In the genomic region with DNA sequence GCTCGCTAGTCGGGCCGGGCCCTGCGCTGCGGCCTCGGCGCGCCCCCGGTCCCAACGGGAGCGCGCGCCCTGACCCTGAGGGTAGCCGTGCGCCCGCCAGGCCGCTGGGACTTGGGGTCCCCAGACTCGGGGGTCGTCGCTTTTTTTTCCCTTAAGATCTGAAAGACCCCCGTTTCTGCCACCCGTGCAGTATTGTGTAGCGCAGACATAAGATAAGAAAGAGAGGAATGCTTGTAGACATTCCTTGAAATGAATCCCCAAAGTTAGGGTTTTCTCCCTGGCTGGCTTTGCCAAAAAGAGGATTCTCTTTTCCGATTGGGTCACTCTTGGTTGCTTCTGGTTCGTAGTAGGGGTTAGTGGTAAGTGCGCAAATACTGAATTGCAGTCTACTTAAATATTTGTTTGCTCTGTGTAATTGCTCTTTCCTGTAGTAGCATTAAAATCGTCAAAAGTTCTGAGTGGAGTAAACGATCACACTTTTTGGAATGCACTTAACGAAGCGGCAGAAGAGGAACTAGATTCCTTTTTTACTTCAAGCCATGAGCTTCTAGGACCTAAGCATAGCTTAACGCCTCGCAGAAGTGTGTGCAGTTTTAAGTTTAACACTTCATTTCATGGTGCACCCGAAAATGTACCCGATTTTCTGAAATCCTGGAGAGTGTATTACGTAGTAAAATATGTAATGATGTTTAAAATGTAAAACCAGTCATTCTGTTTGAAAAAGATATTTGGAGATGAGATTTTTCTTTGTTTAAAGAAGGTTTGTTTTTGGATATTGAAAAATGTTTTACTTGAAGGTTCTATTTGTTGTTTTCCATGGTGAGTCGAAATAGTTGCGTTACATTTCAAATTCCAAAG, we compare ENCODE assay signal across 8 cellular contexts. TPM values are rescaled to one million over a fixed set of nuclear protein-coding genes. Genes with fewer than 3 reads are reported as not detected.
A peak's percentile ranks its signal among the peaks of the same experiment; 100 is the strongest.
DNase-seq lines count a peak whose midpoint lies in the region; ATAC-seq, FAIRE-seq and TF ChIP-seq lines count a peak whose summit lies in the region.

No MANE protein-coding gene starts in this region.

- H3K9me3 ChIP-seq in HepG2 (ENCODE audit: low read length) (no peaks in the 10 kb centered on the region), thymus (ENCODE audit: control insufficient read depth) (no peaks in the 10 kb centered on the region)

- TF ChIP-seq RAD21 in HepG2 (CRISPR knock-in tag; IDR thresholded peaks at IDR 0.05) = no peak

- no peaks in the 10 kb centered on the region for H3K27me3 ChIP-seq in brain microvascular endothelial cell (replicated peaks)
- H3K27me3 ChIP-seq in HepG2 (ENCODE audit: control insufficient read depth in 1 of 2, insufficient read depth in 2 of 2, low read length in 2 of 2) = no peaks in the 10 kb centered on the region
- no peaks in the 10 kb centered on the region for H3K27me3 ChIP-seq in thymus (ENCODE audit: control insufficient read depth, insufficient read depth)

- peak overlapping the region; percentile 73 for H3K4me3 ChIP-seq in brain microvascular endothelial cell (ENCODE audit: low read depth, low read length)
- H3K4me3 ChIP-seq in HepG2 (replicated peaks in 1 of 3; ENCODE audit: insufficient read depth in 1 of 3, low read depth in 2 of 3, low read length in 3 of 3) = peak overlapping the region; percentile 84 to 89 (median 88)
- peak overlapping the region; percentile 92 for H3K4me3 ChIP-seq in thymus (ENCODE audit: low read length)

- H3K27ac ChIP-seq in brain microvascular endothelial cell = peak overlapping the region; percentile 73
- H3K27ac ChIP-seq in HepG2 (ENCODE audit: extremely low read length, insufficient read depth, low read length) = peak overlapping the region; percentile 98
- H3K27ac ChIP-seq in thymus (ENCODE audit: low read depth) = peak overlapping the region; percentile 95

- H3K4me2 ChIP-seq in HepG2 (ENCODE audit: low read depth, low read length) = peak overlapping the region; percentile 78

- POLR2A ChIA-PET in HepG2 (lab: Yijun Ruan, JAX) = interaction anchor here (1.4 to 1.8 kb wide), 3 partner anchors 8 to 241 kb away, joined by 3 to 7 read pairs (median 5); no protein-coding TSS in a partner anchor

- H3K4me1 ChIP-seq in HepG2 (ENCODE audit: insufficient read depth, low read length) (peaks cover 62% of the 10 kb centered on the region), thymus (ENCODE audit: control insufficient read depth, insufficient read depth, low read length) (peaks cover 15% of the 10 kb centered on the region)

- FAIRE-seq in HepG2 (lab: Jason Lieb, UNC) = peak; percentile 28

- no peak overlapping the region for H2AFZ ChIP-seq in HepG2 (ENCODE audit: low read length)

- in situ Hi-C loops in brain microvascular endothelial cell (cut with HindIII; ENCODE audit: low pct_ligation_motif_present, low sequenced_read_pairs) = no loop called here
- in situ Hi-C loops in HepG2 (cut with HindIII; ENCODE audit: extremely low pct_ligation_motif_present, low pct_unique_long_range_greater_than_20kb) = loop anchor here (5.0 kb wide), 1 partner anchor 47 kb away; no protein-coding TSS in a partner anchor

- peaks cover 32% of the 10 kb centered on the region for H4K20me1 ChIP-seq in HepG2 (ENCODE audit: insufficient read depth, low read length)

- H3K36me3 ChIP-seq in brain microvascular endothelial cell (replicated peaks) (no peaks in the 10 kb centered on the region), HepG2 (replicated peaks in 1 of 2; ENCODE audit: control insufficient read depth in 1 of 2, insufficient read depth in 2 of 2, low read length in 2 of 2) (no peaks in the 10 kb centered on the region), thymus (ENCODE audit: control insufficient read depth, insufficient read depth) (no peaks in the 10 kb centered on the region)

- TSS peak; percentile 47 for BruUV-seq in HepG2 (replicated peaks; lab: Mats Ljungman, UMichigan)

- H3K9ac ChIP-seq in HepG2 (ENCODE audit: insufficient read depth, low read depth, low read length) = peak overlapping the region; percentile 99

- ATAC-seq in HG02571 (IDR thresholded peaks at IDR 0.05; ENCODE audit: unreplicated experiment) = peak; percentile 22
- ATAC-seq in HepG2 = peak; percentile 12

- intact Hi-C loops in HepG2 (cut with micrococcal nuclease; ENCODE audit: unreplicated experiment) = loop anchor here (2.0 to 10.0 kb wide), 3 partner anchors 21 to 265 kb away; no protein-coding TSS in a partner anchor

- no peak for TF ChIP-seq POLR2A in HepG2 (IDR thresholded peaks at IDR 0.05; ENCODE audit: insufficient read depth in 1 of 2, low read depth in 2 of 2, low read length in 2 of 2)

- TF ChIP-seq EP300 in HepG2 (IDR thresholded peaks at IDR 0.05; ENCODE audit: low read depth in 2 of 2, low read length in 2 of 2) (no peak), HepG2 (CRISPR knock-in tag; IDR thresholded peaks at IDR 0.05; ENCODE audit: borderline replicate concordance) (no peak)

- no peak for TF ChIP-seq CTCF in brain microvascular endothelial cell (IDR thresholded peaks at IDR 0.05; ENCODE audit: low read depth, low read length, missing control alignments)
- no peak for TF ChIP-seq CTCF in HepG2 (CRISPR knock-in tag; IDR thresholded peaks at IDR 0.05)

- DNase-seq in NCI-H345 (lab: John Stamatoyannopoulos, UW) (peak; percentile 46), NCI-H345 treated with DMSO at 0.1 percent for 48 hours (lab: John Stamatoyannopoulos, UW; ENCODE audit: unreplicated experiment) (no peak), NCI-H526 treated with DMSO at 0.1 percent for 48 hours (lab: John Stamatoyannopoulos, UW) (peak; percentile 45), brain microvascular endothelial cell (no peak), HepG2 (ENCODE audit: low spot score) (peak; percentile 33)
- DNase-seq in stimulated activated CD4-positive, alpha-beta T cell treated with anti-CD3 and anti-CD28 coated beads, Interleukin-4, amount 100 ng/mL, for 1 hour = no peak

- whole genome bisulfite sequencing in HepG2 (ENCODE audit: low lambda C conversion rate) = under 1% methylated on average over 20 of the region's 37 CpGs
- WGBS in thymus = 2% methylated on average over 37 of the region's 37 CpGs

- peaks cover 58% of the 10 kb centered on the region for H3K79me2 ChIP-seq in HepG2 (ENCODE audit: insufficient read depth, low read length)

- CTCF ChIA-PET in HepG2 (lab: Yijun Ruan, JAX; ENCODE audit: low intra/inter-chr PET ratio, low total read pairs) = no interaction called here

TF ChIP-seq in HepG2, 621 proteins besides CTCF, POLR2A, EP300 and RAD21 (continues in another document):
- TF ChIP-seq, protein P1, sequence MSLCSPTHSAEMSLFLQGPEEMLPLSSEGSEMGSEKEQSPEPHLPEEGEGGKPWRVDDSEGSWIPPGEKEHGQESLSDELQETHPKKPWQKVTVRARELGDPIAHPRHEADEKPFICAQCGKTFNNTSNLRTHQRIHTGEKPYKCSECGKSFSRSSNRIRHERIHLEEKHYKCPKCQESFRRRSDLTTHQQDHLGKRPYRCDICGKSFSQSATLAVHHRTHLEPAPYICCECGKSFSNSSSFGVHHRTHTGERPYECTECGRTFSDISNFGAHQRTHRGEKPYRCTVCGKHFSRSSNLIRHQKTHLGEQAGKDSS (CRISPR knock-in tag; IDR thresholded peaks at IDR 0.05; ENCODE audit: borderline replicate concordance, low read depth) = no peak
- peak; percentile 44; the same call in 1 of the 2 replicates for TF ChIP-seq KDM5A (IDR thresholded peaks at IDR 0.05; ENCODE audit: borderline replicate concordance, low read length)
- TF ChIP-seq KMT2B (CRISPR knock-in tag; IDR thresholded peaks at IDR 0.05) = 0 out of 2 replicates have a peak, but pooled peaks have one; percentile 17
- TF ChIP-seq, protein P2, sequence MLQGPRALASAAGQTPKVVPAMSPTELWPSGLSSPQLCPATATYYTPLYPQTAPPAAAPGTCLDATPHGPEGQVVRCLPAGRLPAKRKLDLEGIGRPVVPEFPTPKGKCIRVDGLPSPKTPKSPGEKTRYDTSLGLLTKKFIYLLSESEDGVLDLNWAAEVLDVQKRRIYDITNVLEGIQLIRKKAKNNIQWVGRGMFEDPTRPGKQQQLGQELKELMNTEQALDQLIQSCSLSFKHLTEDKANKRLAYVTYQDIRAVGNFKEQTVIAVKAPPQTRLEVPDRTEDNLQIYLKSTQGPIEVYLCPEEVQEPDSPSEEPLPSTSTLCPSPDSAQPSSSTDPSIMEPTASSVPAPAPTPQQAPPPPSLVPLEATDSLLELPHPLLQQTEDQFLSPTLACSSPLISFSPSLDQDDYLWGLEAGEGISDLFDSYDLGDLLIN (CRISPR knock-in tag; IDR thresholded peaks at IDR 0.05; ENCODE audit: borderline replicate concordance) = no peak
- peak; percentile 61; the same call in 1 of the 2 replicates for TF ChIP-seq SMAD1 (CRISPR knock-in tag; IDR thresholded peaks at IDR 0.05; ENCODE audit: borderline replicate concordance, low read depth)
- no peak for TF ChIP-seq PHF8 (CRISPR knock-in tag; IDR thresholded peaks at IDR 0.05)
- no peak for TF ChIP-seq ZNF251 (CRISPR knock-in tag; IDR thresholded peaks at IDR 0.05)
- no peak for TF ChIP-seq PAF1 (CRISPR knock-in tag; IDR thresholded peaks at IDR 0.05)
- no peak for TF ChIP-seq SMAD3 (CRISPR knock-in tag; IDR thresholded peaks at IDR 0.05)
- TF ChIP-seq SNAI1 (CRISPR knock-in tag; IDR thresholded peaks at IDR 0.05; ENCODE audit: borderline replicate concordance) = no peak

RNA-seq across cellular contexts. Expression of a gene that starts 1.3 kb away (rescaled TPM):
- total RNA-seq in HepG2 (2016; rRNA removed; fragmentation: Illumina TruSeq; extraction: Trizol) = 45.9 and 80.4 TPM in 2 replicates
- 10.9 and 12.4 TPM in 2 replicates for total RNA-seq in HepG2 (2016; cell fraction: cytosol; rRNA removed; fragmentation: Illumina TruSeq; extraction: Trizol; ENCODE audit: low read depth)
- total RNA-seq in HepG2 (2016; cell fraction: insoluble cytoplasmic fraction; rRNA removed; fragmentation: Illumina TruSeq; extraction: Trizol) = 46.4 and 78.8 TPM in 2 replicates
- 32.7 and 35.8 TPM in 2 replicates for total RNA-seq in HepG2 (2016; cell fraction: membrane; rRNA removed; fragmentation: Illumina TruSeq; extraction: Trizol)
- 32.2 and 36.2 TPM in 2 replicates for total RNA-seq in HepG2 (2016; cell fraction: nucleus; rRNA removed; fragmentation: Illumina TruSeq; extraction: Trizol)
- polyA plus RNA-seq in HepG2 (2011; rRNA removed) (27.6 and 30.1 TPM in 2 replicates), thymus (38.7 TPM)
- polyA plus RNA-seq in HepG2 (2011; cell fraction: cytosol; rRNA removed) = 18.4 and 25.3 TPM in 2 replicates
- polyA plus RNA-seq in HepG2 (2011; cell fraction: nucleus; rRNA removed) = 13.1 and 15.9 TPM in 2 replicates
- polyA plus RNA-seq in HepG2 (2012) = 31.9 and 36.9 TPM in 2 replicates
- polyA plus RNA-seq in HepG2 (2016; cell fraction: cytosol; fragmentation: Illumina TruSeq; extraction: Trizol; ENCODE audit: low read depth) = 7.9 and 9.9 TPM in 2 replicates
- polyA plus RNA-seq in HepG2 (2016; cell fraction: insoluble cytoplasmic fraction; fragmentation: Illumina TruSeq; extraction: Trizol; ENCODE audit: low read depth) = 82.8 and 83.4 TPM in 2 replicates
- polyA plus RNA-seq in HepG2 (2016; cell fraction: membrane; fragmentation: Illumina TruSeq; extraction: Trizol; ENCODE audit: low read depth) = 20.2 and 22.6 TPM in 2 replicates
- polyA plus RNA-seq in HepG2 (2016; cell fraction: nucleus; fragmentation: Illumina TruSeq; extraction: Trizol; ENCODE audit: insufficient read depth, low read depth) = 45.2 and 47.0 TPM in 2 replicates
- 16.1 and 32.8 TPM in 2 replicates for polyA minus RNA-seq in HepG2 (2011; rRNA and poly(A)+ RNA removed; ENCODE audit: low replicate concordance)
- 22.8 and 24.1 TPM in 2 replicates for polyA minus RNA-seq in HepG2 (2011; cell fraction: cytosol; rRNA and poly(A)+ RNA removed)
- 25.6 and 32.2 TPM in 2 replicates for polyA minus RNA-seq in HepG2 (2011; cell fraction: nucleus; rRNA and poly(A)+ RNA removed)

Comparison
In these comparisons a context has a peak if more than half of its experiments do, and no peak if none do; other contexts are left out.
1. DNase-seq: peak in NCI-H345 (single experiment), NCI-H526 treated with DMSO at 0.1 percent for 48 hours (single experiment) and HepG2 (single experiment); none in NCI-H345 treated with DMSO at 0.1 percent for 48 hours (single experiment), brain microvascular endothelial cell (single experiment) and stimulated activated CD4-positive, alpha-beta T cell treated with anti-CD3 and anti-CD28 coated beads, Interleukin-4, amount 100 ng/mL, for 1 hour (single experiment).
2. Peak in every context shown above with its lines, with median percentiles within 50 percentile points of each other: H3K27ac ChIP-seq and H3K4me3 ChIP-seq.